In the genomic region with DNA sequence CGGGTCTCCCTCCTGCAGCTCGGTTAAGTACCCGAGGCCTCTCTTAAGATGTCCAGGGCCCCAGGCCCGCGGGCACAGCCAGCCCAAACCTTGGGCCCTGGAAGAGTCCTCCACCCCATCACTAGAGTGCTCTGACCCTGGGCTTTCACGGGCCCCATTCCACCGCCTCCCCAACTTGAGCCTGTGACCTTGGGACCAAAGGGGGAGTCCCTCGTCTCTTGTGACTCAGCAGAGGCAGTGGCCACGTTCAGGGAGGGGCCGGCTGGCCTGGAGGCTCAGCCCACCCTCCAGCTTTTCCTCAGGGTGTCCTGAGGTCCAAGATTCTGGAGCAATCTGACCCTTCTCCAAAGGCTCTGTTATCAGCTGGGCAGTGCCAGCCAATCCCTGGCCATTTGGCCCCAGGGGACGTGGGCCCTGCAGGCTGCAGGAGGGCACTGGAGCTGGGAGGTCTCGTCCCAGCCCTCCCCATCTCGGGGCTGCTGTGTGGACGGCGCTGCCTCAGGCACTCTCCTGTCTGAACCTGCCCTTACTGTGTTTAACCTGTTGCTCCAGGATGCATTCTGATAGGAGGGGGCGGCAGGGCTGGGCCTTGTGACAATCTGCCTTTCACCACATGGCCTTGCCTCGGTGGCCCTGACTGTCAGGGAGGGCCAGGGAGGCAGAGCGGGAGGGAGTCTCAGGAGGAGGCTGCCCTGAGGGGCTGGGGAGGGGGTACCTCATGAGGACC, we compare ENCODE assay signal across 1 cellular context.
A peak's percentile ranks its signal among the peaks of the same experiment; 100 is the strongest.
TF ChIP-seq lines count a peak whose summit lies in the region.

No MANE protein-coding gene starts in this region.

TF ChIP-seq in H1, 55 proteins besides CTCF, POLR2A, EP300 and RAD21:
- TF ChIP-seq SRF (IDR thresholded peaks at IDR 0.05; ENCODE audit: low read depth, low read length) (no peak), POLR2AphosphoS5 (IDR thresholded peaks at IDR 0.05; ENCODE audit: low read depth, low read length) (peak; percentile 17; the same call in 1 of the 2 replicates)
